In genomic region chr6:89734526-89734925, GRCh38 we compare ENCODE assay signal across 36 cellular contexts.
DNase-seq lines count a peak whose midpoint lies in the region; ATAC-seq, FAIRE-seq and TF ChIP-seq lines count a peak whose summit lies in the region.
"Had no signal": no experiment of that assay in that cellular context is flagged by ENCODE, and none has a peak within 500 bp of the region (broad histone marks: within the 10 kb centered on the region; RNA-seq: fewer than 3 reads in every experiment).

No MANE protein-coding gene starts in this region.

- H3K27ac Mint-ChIP-seq in HFFc6: no peak overlapping the region
- H3K27ac Mint-ChIP-seq in activated CD4-positive, alpha-beta memory T cell treated with anti-CD3 and anti-CD28 coated beads for 36 hours: no peak overlapping the region
- H3K27ac Mint-ChIP-seq: activated naive CD8-positive, alpha-beta T cell treated with anti-CD3 and anti-CD28 coated beads for 36 hours; activated T-helper 17 cell treated with anti-CD3 and anti-CD28 coated beads, Interleukin-2, amount 50 U/mL, for 72 hours; CD8-positive, alpha-beta T cell; mesothelial cell of epicardium; natural killer cell treated with Interleukin-12 subunit alpha and Interleukin-12 subunit beta and Interleukin-15 and Interleukin-18, amount 100 ng/mL, for 72 hours had no signal

- in situ Hi-C loops in brain microvascular endothelial cell (cut with HindIII; ENCODE audit: low pct_ligation_motif_present, low sequenced_read_pairs): no loop called here

- peaks cover 37% of the 10 kb centered on the region for H3K36me3 Mint-ChIP-seq in HFFc6 (ENCODE audit: low read depth)
- H3K36me3 Mint-ChIP-seq in activated CD4-positive, alpha-beta memory T cell treated with anti-CD3 and anti-CD28 coated beads for 36 hours: peaks cover 52% of the 10 kb centered on the region

- H3K27ac ChIP-seq in brain microvascular endothelial cell: no peak overlapping the region
- H3K27ac ChIP-seq: hepatocyte, KMS-11, left lung, RWPE1, skin epidermis, thoracic aorta, vagina had no signal

- TF ChIP-seq POLR2A in GM12892 (IDR thresholded peaks at IDR 0.05; ENCODE audit: low read depth, low read length): no peak

- DNase-seq in AG10803 (ENCODE audit: low read depth) (peak; percentile 13), HFFc6 (peak; percentile 2), brain microvascular endothelial cell (peak; percentile 9), islet precursor cell (peak; percentile 58), glomerular visceral epithelial cell (ENCODE audit: extremely low spot score) (no peak), GM12892 (ENCODE audit: insufficient read length) (no peak)
- no peak for DNase-seq in activated CD4-positive, alpha-beta memory T cell treated with anti-CD3 and anti-CD28 coated beads for 36 hours
- DNase-seq: activated CD4-positive, alpha-beta T cell treated with anti-CD3 and anti-CD28 coated beads, Interleukin-2, amount 50 U/mL, for 48 hours; activated CD8-positive, alpha-beta memory T cell treated with anti-CD3 and anti-CD28 coated beads, Interleukin-2, amount 50 U/mL, for 4 hours; activated naive CD8-positive, alpha-beta T cell treated with anti-CD3 and anti-CD28 coated beads for 36 hours; AML-193; CD8-positive, alpha-beta T cell; cortex of kidney; DMS153; left lung; MV-4-11; NCI-H146; NCI-H2107; NCI-H446; NCI-H82; stimulated activated naive CD8-positive, alpha-beta T cell treated with anti-CD3 and anti-CD28 coated beads, Interleukin-15, Interleukin-2, amounts not matched to agents 100 U/mL and 50 U/mL, for 24 hours had no signal

- intact Hi-C loops in activated CD4-positive, alpha-beta memory T cell treated with anti-CD3 and anti-CD28 coated beads for 36 hours (cut with micrococcal nuclease): no loop called here

- H3K36me3 ChIP-seq in brain microvascular endothelial cell (replicated peaks): peaks cover 18% of the 10 kb centered on the region

- no peak overlapping the region for H3K4me3 ChIP-seq in AG10803 (ENCODE audit: low read length)
- H3K4me3 ChIP-seq in brain microvascular endothelial cell (ENCODE audit: low read depth, low read length): no peak overlapping the region
- H3K4me3 ChIP-seq: hepatocyte, left lung, skin epidermis, thoracic aorta, vagina had no signal

- TF ChIP-seq CTCF in AG10803 (conservative IDR thresholded peaks at IDR 0.05; ENCODE audit: low read length) (no peak), HFFc6 (IDR thresholded peaks at IDR 0.05) (no peak), brain microvascular endothelial cell (IDR thresholded peaks at IDR 0.05; ENCODE audit: low read depth, low read length, missing control alignments) (no peak)

- no peak for ATAC-seq in HG02763 (IDR thresholded peaks at IDR 0.05; ENCODE audit: unreplicated experiment)
- ATAC-seq: activated CD4-positive, CD25-positive, alpha-beta regulatory T cell treated with anti-CD3 and anti-CD28 coated beads, Interleukin-2, amount 50 U/mL, for 24 hours; activated T-helper 17 cell treated with anti-CD3 and anti-CD28 coated beads, Interleukin-2, amount 50 U/mL, for 72 hours; CD8-positive, alpha-beta T cell; esophagus mucosa; HCT116; left lung; natural killer cell treated with Interleukin-12 subunit alpha and Interleukin-12 subunit beta and Interleukin-15 and Interleukin-18, amount 100 ng/mL, for 72 hours; stimulated activated naive CD8-positive, alpha-beta T cell treated with anti-CD3 and anti-CD28 coated beads, Interleukin-15, Interleukin-2, amounts not matched to agents 100 U/mL and 50 U/mL, for 24 hours had no signal

- CTCF ChIA-PET in activated CD4-positive, alpha-beta memory T cell treated with anti-CD3 and anti-CD28 coated beads for 36 hours (lab: Charles Lee): no interaction called here

- peaks cover 2% of the 10 kb centered on the region for H3K27me3 Mint-ChIP-seq in HFFc6 (ENCODE audit: insufficient read depth)
- H3K27me3 Mint-ChIP-seq in activated CD4-positive, alpha-beta memory T cell treated with anti-CD3 and anti-CD28 coated beads for 36 hours: no peaks in the 10 kb centered on the region
- H3K27me3 Mint-ChIP-seq: activated naive CD8-positive, alpha-beta T cell treated with anti-CD3 and anti-CD28 coated beads for 36 hours; activated T-helper 17 cell treated with anti-CD3 and anti-CD28 coated beads, Interleukin-2, amount 50 U/mL, for 72 hours; natural killer cell treated with Interleukin-12 subunit alpha and Interleukin-12 subunit beta and Interleukin-15 and Interleukin-18, amount 100 ng/mL, for 72 hours had no signal

- no peak for FAIRE-seq in GM12892 (lab: Jason Lieb, UNC)
- FAIRE-seq: frontal cortex, G401.6 had no signal

- no peaks in the 10 kb centered on the region for H3K27me3 ChIP-seq in brain microvascular endothelial cell (replicated peaks)
- H3K27me3 ChIP-seq: hepatocyte, left lung, vagina had no signal

- H3K4me3 Mint-ChIP-seq in HFFc6: no peak overlapping the region
- no peak overlapping the region for H3K4me3 Mint-ChIP-seq in activated CD4-positive, alpha-beta memory T cell treated with anti-CD3 and anti-CD28 coated beads for 36 hours
- H3K4me3 Mint-ChIP-seq: activated naive CD8-positive, alpha-beta T cell treated with anti-CD3 and anti-CD28 coated beads for 36 hours; activated T-helper 17 cell treated with anti-CD3 and anti-CD28 coated beads, Interleukin-2, amount 50 U/mL, for 72 hours; CD8-positive, alpha-beta T cell; mesothelial cell of epicardium; natural killer cell treated with Interleukin-12 subunit alpha and Interleukin-12 subunit beta and Interleukin-15 and Interleukin-18, amount 100 ng/mL, for 72 hours had no signal

- H3K9me3 Mint-ChIP-seq in HFFc6: no peaks in the 10 kb centered on the region
- peaks cover 4% of the 10 kb centered on the region for H3K9me3 Mint-ChIP-seq in activated CD4-positive, alpha-beta memory T cell treated with anti-CD3 and anti-CD28 coated beads for 36 hours
- H3K9me3 Mint-ChIP-seq: activated naive CD8-positive, alpha-beta T cell treated with anti-CD3 and anti-CD28 coated beads for 36 hours; activated T-helper 17 cell treated with anti-CD3 and anti-CD28 coated beads, Interleukin-2, amount 50 U/mL, for 72 hours; CD8-positive, alpha-beta T cell; natural killer cell treated with Interleukin-12 subunit alpha and Interleukin-12 subunit beta and Interleukin-15 and Interleukin-18, amount 100 ng/mL, for 72 hours had no signal

- POLR2A ChIA-PET in activated CD4-positive, alpha-beta memory T cell treated with anti-CD3 and anti-CD28 coated beads for 36 hours (lab: Charles Lee): no interaction called here

- H3K4me1 Mint-ChIP-seq in HFFc6 (ENCODE audit: low read depth): no peaks in the 10 kb centered on the region
- H3K4me1 Mint-ChIP-seq in activated CD4-positive, alpha-beta memory T cell treated with anti-CD3 and anti-CD28 coated beads for 36 hours (ENCODE audit: low read depth): no peaks in the 10 kb centered on the region
- H3K4me1 Mint-ChIP-seq: activated naive CD8-positive, alpha-beta T cell treated with anti-CD3 and anti-CD28 coated beads for 36 hours; activated T-helper 17 cell treated with anti-CD3 and anti-CD28 coated beads, Interleukin-2, amount 50 U/mL, for 72 hours; mesothelial cell of epicardium had no signal

Comparison
In these comparisons a context has a peak if more than half of its experiments do, and no peak if none do; other contexts are left out.
1. DNase-seq: peak in AG10803 (single experiment), HFFc6 (single experiment), brain microvascular endothelial cell (single experiment) and islet precursor cell (single experiment); none in glomerular visceral epithelial cell (single experiment), GM12892 (single experiment) and activated CD4-positive, alpha-beta memory T cell treated with anti-CD3 and anti-CD28 coated beads for 36 hours (single experiment).